Comparison of ENCODE assay signal across 17 cellular contexts in genomic region chr1:188270497-188270896, GRCh38.
A peak's percentile ranks its signal among the peaks of the same experiment; 100 is the strongest.
DNase-seq lines count a peak whose midpoint lies in the region; ATAC-seq lines count a peak whose summit lies in the region.
"Had no signal": no experiment of that assay in that cellular context is flagged by ENCODE, and none has a peak within 500 bp of the region (broad histone marks: within the 10 kb centered on the region; RNA-seq: fewer than 3 reads in every experiment).

No MANE protein-coding gene starts in this region.

- no peaks in the 10 kb centered on the region for H3K4me1 Mint-ChIP-seq in stimulated activated naive CD8-positive, alpha-beta T cell treated with anti-CD3 and anti-CD28 coated beads, Interleukin-15, amount 100 ng/mL, for 72 hours
- H3K4me1 Mint-ChIP-seq: CD14-positive monocyte; CD4-positive, alpha-beta memory T cell had no signal

- peaks cover 5 to 9% of the 10 kb centered on the region in 2 donors for H3K9me3 Mint-ChIP-seq in stimulated activated naive CD8-positive, alpha-beta T cell treated with anti-CD3 and anti-CD28 coated beads, Interleukin-15, amount 100 ng/mL, for 72 hours

- no peak overlapping the region for H3K4me3 Mint-ChIP-seq in stimulated activated naive CD8-positive, alpha-beta T cell treated with anti-CD3 and anti-CD28 coated beads, Interleukin-15, amount 100 ng/mL, for 72 hours
- H3K4me3 Mint-ChIP-seq: CD14-positive monocyte; CD4-positive, alpha-beta memory T cell; HFFc6 had no signal

- ATAC-seq in stimulated activated naive CD8-positive, alpha-beta T cell treated with anti-CD3 and anti-CD28 coated beads, Interleukin-15, amount 100 ng/mL, for 72 hours = peak; percentile 43
- no peak for ATAC-seq in stimulated activated naive CD8-positive, alpha-beta T cell treated with anti-CD3 and anti-CD28 coated beads, Interleukin-15, Interleukin-2, amounts not matched to agents 100 U/mL and 50 U/mL, for 24 hours
- ATAC-seq in HG03432 (IDR thresholded peaks at IDR 0.05; ENCODE audit: unreplicated experiment) (peak; percentile 64), HG02642 (IDR thresholded peaks at IDR 0.05; ENCODE audit: poor library complexity, unreplicated experiment) (no peak)
- ATAC-seq: HCT116, K562 had no signal

- DNase-seq in stimulated activated naive CD8-positive, alpha-beta T cell treated with anti-CD3 and anti-CD28 coated beads, Interleukin-15, amount 100 ng/mL, for 72 hours = no peak
- DNase-seq in stimulated activated naive CD8-positive, alpha-beta T cell treated with anti-CD3 and anti-CD28 coated beads, Interleukin-15, Interleukin-2, amounts not matched to agents 100 U/mL and 50 U/mL, for 24 hours = no peak
- DNase-seq in glomerular visceral epithelial cell (ENCODE audit: extremely low spot score) (peak; percentile 17), iPS-NIHi11 (ENCODE audit: low spot score) (no peak), DMS114 treated with DMSO at 0.1 percent for 48 hours (lab: John Stamatoyannopoulos, UW; ENCODE audit: unreplicated experiment) (no peak)
- DNase-seq: CD4-positive, alpha-beta memory T cell; DMS53; DND-41; EL; GOT3; H7; HFFc6 had no signal

- H3K27ac Mint-ChIP-seq in stimulated activated naive CD8-positive, alpha-beta T cell treated with anti-CD3 and anti-CD28 coated beads, Interleukin-15, amount 100 ng/mL, for 72 hours = no peak overlapping the region
- H3K27ac Mint-ChIP-seq: CD14-positive monocyte; CD4-positive, alpha-beta memory T cell; HFFc6 had no signal

- no peaks in the 10 kb centered on the region for H3K27me3 Mint-ChIP-seq in stimulated activated naive CD8-positive, alpha-beta T cell treated with anti-CD3 and anti-CD28 coated beads, Interleukin-15, amount 100 ng/mL, for 72 hours
- H3K27me3 Mint-ChIP-seq: CD4-positive, alpha-beta memory T cell had no signal

Comparison
In these comparisons a context has a peak if more than half of its experiments do, and no peak if none do; other contexts are left out.
1. ATAC-seq: peak in stimulated activated naive CD8-positive, alpha-beta T cell treated with anti-CD3 and anti-CD28 coated beads, Interleukin-15, amount 100 ng/mL, for 72 hours (single experiment) and HG03432 (single experiment); none in stimulated activated naive CD8-positive, alpha-beta T cell treated with anti-CD3 and anti-CD28 coated beads, Interleukin-15, Interleukin-2, amounts not matched to agents 100 U/mL and 50 U/mL, for 24 hours (single experiment) and HG02642 (single experiment).